ENCODE assay signal across 1 cellular context in the genomic region with DNA sequence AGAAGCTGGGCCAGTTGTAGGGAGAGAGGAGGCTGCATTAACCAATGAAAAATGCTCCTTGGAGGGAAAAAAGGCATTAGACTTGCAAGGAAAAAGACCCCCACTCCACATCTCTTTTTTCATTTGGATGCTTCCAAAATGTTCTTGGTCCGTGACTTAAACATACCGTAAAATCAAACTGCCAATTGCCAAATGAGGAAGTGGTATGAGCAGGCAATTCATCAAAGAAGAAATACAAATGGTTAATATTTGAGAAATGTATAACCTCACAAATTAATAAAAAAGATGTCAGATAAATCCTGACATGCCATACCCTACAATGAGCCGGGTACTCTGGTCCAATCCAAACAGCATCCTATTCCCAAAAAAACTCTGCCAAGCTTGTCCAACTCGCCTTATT.
TF ChIP-seq lines count a peak whose summit lies in the region.

No MANE protein-coding gene starts in this region.

TF ChIP-seq in HepG2, 621 proteins besides CTCF, POLR2A, EP300 and RAD21:
- no peak for TF ChIP-seq U2AF2 (IDR thresholded peaks at IDR 0.05; ENCODE audit: low read depth, low read length)
- TF ChIP-seq, protein P1, sequence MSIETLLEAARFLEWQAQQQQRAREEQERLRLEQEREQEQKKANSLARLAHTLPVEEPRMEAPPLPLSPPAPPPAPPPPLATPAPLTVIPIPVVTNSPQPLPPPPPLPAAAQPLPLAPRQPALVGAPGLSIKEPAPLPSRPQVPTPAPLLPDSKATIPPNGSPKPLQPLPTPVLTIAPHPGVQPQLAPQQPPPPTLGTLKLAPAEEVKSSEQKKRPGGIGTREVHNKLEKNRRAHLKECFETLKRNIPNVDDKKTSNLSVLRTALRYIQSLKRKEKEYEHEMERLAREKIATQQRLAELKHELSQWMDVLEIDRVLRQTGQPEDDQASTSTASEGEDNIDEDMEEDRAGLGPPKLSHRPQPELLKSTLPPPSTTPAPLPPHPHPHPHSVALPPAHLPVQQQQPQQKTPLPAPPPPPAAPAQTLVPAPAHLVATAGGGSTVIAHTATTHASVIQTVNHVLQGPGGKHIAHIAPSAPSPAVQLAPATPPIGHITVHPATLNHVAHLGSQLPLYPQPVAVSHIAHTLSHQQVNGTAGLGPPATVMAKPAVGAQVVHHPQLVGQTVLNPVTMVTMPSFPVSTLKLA (IDR thresholded peaks at IDR 0.05): no peak
